Comparison of ENCODE assay signal across 6 cellular contexts in the genomic region with DNA sequence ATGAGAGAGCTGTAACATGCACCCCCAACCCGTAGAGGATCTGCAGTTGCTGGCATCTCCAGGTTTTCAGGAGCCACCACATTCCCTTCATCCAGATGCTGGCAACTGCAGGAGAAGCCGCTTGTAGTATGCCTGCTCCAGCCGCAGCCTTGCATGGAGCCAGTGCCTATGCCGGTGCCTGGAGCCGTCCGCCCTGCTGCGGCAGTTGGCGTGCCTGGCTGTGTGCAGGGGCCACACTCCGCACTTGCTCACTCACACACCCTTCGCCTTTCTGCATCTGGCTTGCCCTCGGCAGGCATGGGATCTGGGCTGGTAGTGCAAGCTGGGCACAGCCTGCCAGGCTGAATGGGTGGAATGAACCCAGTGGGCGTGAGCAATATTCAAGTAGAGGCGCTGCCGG.
"Had no signal": no experiment of that assay in that cellular context is flagged by ENCODE, and none has a peak within 500 bp of the region (broad histone marks: within the 10 kb centered on the region; RNA-seq: fewer than 3 reads in every experiment).

No MANE protein-coding gene starts in this region.

- H3K4me2 ChIP-seq: KMS-11 had no signal

- H3K9ac ChIP-seq: KMS-11 had no signal

- H3K4me3 ChIP-seq: K562 had no signal

- DNase-seq: KBM-7, KG1 had no signal

- FAIRE-seq: HTR-8/SVneo, K562 had no signal

- ATAC-seq: K562 had no signal

- H3K27ac ChIP-seq: HL-60, KMS-11 had no signal
